ENCODE assay signal across 1 cellular context in genomic region chr5:1463326-1464095, GRCh38.
TF ChIP-seq lines count a peak whose summit lies in the region.

No MANE protein-coding gene starts in this region.

TF ChIP-seq in GM23338, 12 proteins besides CTCF, POLR2A, EP300 and RAD21:
- TF ChIP-seq ETS1 (IDR thresholded peaks at IDR 0.05) (no peak), REST (IDR thresholded peaks at IDR 0.05; ENCODE audit: unreplicated experiment) (no peak), POLR2AphosphoS5 (IDR thresholded peaks at IDR 0.05; ENCODE audit: low read depth) (no peak), EZH2phosphoT487 (IDR thresholded peaks at IDR 0.05; ENCODE audit: unreplicated experiment) (no peak), NANOG (IDR thresholded peaks at IDR 0.05; ENCODE audit: borderline replicate concordance) (no peak), ZNF331 (CRISPR knock-in tag; IDR thresholded peaks at IDR 0.05; ENCODE audit: low read depth) (no peak), ZNF114 (CRISPR knock-in tag; IDR thresholded peaks at IDR 0.05) (no peak), ZNF462 (CRISPR knock-in tag; IDR thresholded peaks at IDR 0.05) (no peak), STAT1 (IDR thresholded peaks at IDR 0.05; ENCODE audit: unreplicated experiment) (no peak), JUNB (IDR thresholded peaks at IDR 0.05; ENCODE audit: unreplicated experiment) (no peak), EZH2 (IDR thresholded peaks at IDR 0.05; ENCODE audit: low read depth, unreplicated experiment) (no peak), CREB1 (CRISPR knock-in tag; IDR thresholded peaks at IDR 0.05; ENCODE audit: low read depth) (no peak)
